1 cellular context compared by ENCODE assay signal in genomic region chr10:811781-812180, GRCh38.
TF ChIP-seq lines count a peak whose summit lies in the region.

No MANE protein-coding gene starts in this region.

TF ChIP-seq in GM23338, 12 proteins besides CTCF, POLR2A, EP300 and RAD21 (continued from another document):
- TF ChIP-seq REST (IDR thresholded peaks at IDR 0.05; ENCODE audit: unreplicated experiment) (no peak), JUNB (IDR thresholded peaks at IDR 0.05; ENCODE audit: unreplicated experiment) (no peak), EZH2phosphoT487 (IDR thresholded peaks at IDR 0.05; ENCODE audit: unreplicated experiment) (no peak)
TF ChIP-seq in GM23338: peak in this region for 0.
